8 cellular contexts compared by ENCODE assay signal in genomic region chr1:39789571-39790110, GRCh38. TPM values are rescaled to one million over a fixed set of nuclear protein-coding genes. Genes with fewer than 3 reads are reported as not detected.
DNase-seq lines count a peak whose midpoint lies in the region; ATAC-seq and TF ChIP-seq lines count a peak whose summit lies in the region.

No MANE protein-coding gene starts in this region.

- no peaks in the 10 kb centered on the region for H3K9me3 Mint-ChIP-seq in CD4-positive, alpha-beta T cell

- H3K27ac ChIP-seq in CD4-positive, alpha-beta T cell (ENCODE audit: low read depth, low read length) = no peak overlapping the region
- H3K27ac ChIP-seq in MM.1S (ENCODE audit: low read length) (peak overlapping the region; percentile 58; the same call in 1 of the 2 replicates), ectodermal cell (ENCODE audit: insufficient read depth, low read depth, low read length, poor library complexity, severe bottlenecking) (no peak overlapping the region), neuronal stem cell (replicated peaks; ENCODE audit: low read length) (no peak overlapping the region)

- H4K20me1 ChIP-seq in MM.1S (ENCODE audit: insufficient read depth, low read length) = no peaks in the 10 kb centered on the region

- peak overlapping the region; percentile 98 for H3K4me2 ChIP-seq in MM.1S (ENCODE audit: low read depth, low read length)
- peak overlapping the region; percentile 96 for H3K4me2 ChIP-seq in neuronal stem cell (ENCODE audit: insufficient read depth, low read length, poor library complexity, severe bottlenecking)

- H3K9me2 ChIP-seq in MM.1S (replicated peaks; ENCODE audit: insufficient read depth, low read length) = no peaks in the 10 kb centered on the region

- 40 to 41% methylated on average over 14 to 15 of the region's 15 CpGs for WGBS in ectodermal cell, 2 experiments
- no CpG with 5 or more reads among the region's 15 CpGs for WGBS in neuronal stem cell (ENCODE audit: extremely low coverage in 2 of 2, insufficient read length in 2 of 2, insufficient replicate concordance in 1 of 2), 2 donors

- H2BK12ac ChIP-seq in neuronal stem cell (ENCODE audit: low read length) = no peak overlapping the region

- H2BK15ac ChIP-seq in neuronal stem cell (ENCODE audit: low read length) = no peak overlapping the region

- no peak overlapping the region for H3K27ac Mint-ChIP-seq in CD4-positive, alpha-beta T cell

- H3K23ac ChIP-seq in neuronal stem cell (ENCODE audit: low read depth, low read length, poor library complexity) = peak overlapping the region; percentile 85

- CTCF ChIA-PET in CD4-positive, alpha-beta T cell (lab: Charles Lee) = interaction anchor here (2.8 kb wide), 1 partner anchor 10 kb away, joined by 14 read pairs; no protein-coding TSS in a partner anchor

- H4K8ac ChIP-seq in neuronal stem cell (ENCODE audit: low read depth, low read length) = no peak overlapping the region

- peak overlapping the region; percentile 76 for H3K4me3 Mint-ChIP-seq in CD4-positive, alpha-beta T cell

- H3K4me1 ChIP-seq in MM.1S (ENCODE audit: low read length) (peaks cover 9% of the 10 kb centered on the region), ectodermal cell (ENCODE audit: control insufficient read depth, insufficient read depth, low read length) (no peaks in the 10 kb centered on the region), neuronal stem cell (ENCODE audit: control insufficient read depth in 2 of 2, insufficient read depth in 1 of 2, low read depth in 1 of 2, low read length in 2 of 2) (peaks cover 0 to 7% of the 10 kb centered on the region in 2 donors)

- no peaks in the 10 kb centered on the region for H3K79me1 ChIP-seq in neuronal stem cell (ENCODE audit: low read depth, low read length)

- POLR2A ChIA-PET in CD4-positive, alpha-beta T cell (lab: Charles Lee) = no interaction called here

- peaks cover 5% of the 10 kb centered on the region for H3F3A ChIP-seq in MM.1S (ENCODE audit: insufficient read depth, low read length)

- H3K4me3 ChIP-seq in MM.1S (ENCODE audit: low read length) (peak overlapping the region; percentile 84), ectodermal cell (ENCODE audit: insufficient read depth, low read depth, low read length) (peak overlapping the region; percentile 26), neuronal stem cell (ENCODE audit: low read length in 2 of 2) (peak overlapping the region in 1 of 2 donors; percentile 73)

- H3K36me3 ChIP-seq in MM.1S (replicated peaks; ENCODE audit: insufficient read depth, low read length) (no peaks in the 10 kb centered on the region), ectodermal cell (ENCODE audit: control insufficient read depth, insufficient read depth, low read length) (no peaks in the 10 kb centered on the region), neuronal stem cell (replicated peaks in 1 of 2; ENCODE audit: control insufficient read depth in 2 of 2, insufficient read depth in 2 of 2, low read length in 2 of 2) (no peaks in the 10 kb centered on the region)

- ATAC-seq in CD4-positive, alpha-beta T cell (ENCODE audit: poor library complexity) = no peak
- ATAC-seq in HG02981 (IDR thresholded peaks at IDR 0.05; ENCODE audit: unreplicated experiment) = no peak

- peaks cover 45% of the 10 kb centered on the region for H3K27me3 Mint-ChIP-seq in CD4-positive, alpha-beta T cell

- peaks cover 31% of the 10 kb centered on the region for H3K79me2 ChIP-seq in MM.1S (ENCODE audit: low read length)

- H3K9ac ChIP-seq in MM.1S (ENCODE audit: low read length) = peak overlapping the region; percentile 77
- H3K9ac ChIP-seq in neuronal stem cell (ENCODE audit: low read depth, low read length, poor library complexity) = no peak overlapping the region

- no peak overlapping the region for H4K91ac ChIP-seq in neuronal stem cell (ENCODE audit: low read depth, low read length, poor library complexity)

- H3K14ac ChIP-seq in neuronal stem cell (ENCODE audit: low read length) = no peak overlapping the region

- H3K27me3 ChIP-seq in CD4-positive, alpha-beta T cell (ENCODE audit: control insufficient read depth, insufficient read depth, low read length) = peaks cover 6% of the 10 kb centered on the region
- H3K27me3 ChIP-seq in MM.1S (replicated peaks; ENCODE audit: insufficient read depth, low read length) (no peaks in the 10 kb centered on the region), ectodermal cell (ENCODE audit: control insufficient read depth, insufficient read depth, low read length, poor library complexity, severe bottlenecking) (peaks cover 79% of the 10 kb centered on the region), neuronal stem cell (ENCODE audit: control insufficient read depth in 3 of 3, insufficient read depth in 3 of 3, low read depth in 1 of 3, low read length in 3 of 3) (peaks cover 22 to 71% (median 31%) of the 10 kb centered on the region in 3 experiments)

- no peak overlapping the region for H2BK5ac ChIP-seq in neuronal stem cell (ENCODE audit: low read length)

- TF ChIP-seq CTCF in CD4-positive, alpha-beta T cell (IDR thresholded peaks at IDR 0.05) = no peak
- TF ChIP-seq CTCF in MM.1S (IDR thresholded peaks at IDR 0.05; ENCODE audit: low read length) = no peak

- H2AK5ac ChIP-seq in neuronal stem cell (ENCODE audit: low read depth, low read length) = no peak overlapping the region

- H2AFZ ChIP-seq in MM.1S (ENCODE audit: low read length) (peak overlapping the region; percentile 91), neuronal stem cell (ENCODE audit: low read length) (peak overlapping the region; percentile 91)

- no peak for DNase-seq in CD4-positive, alpha-beta T cell
- DNase-seq in MM.1S = peak; percentile 15
- no peak for DNase-seq in neuronal stem cell (ENCODE audit: low spot score)
- DNase-seq in epidermal melanocyte (ENCODE audit: insufficient read length, low spot score) = no peak
- DNase-seq in NCI-H524 treated with DMSO at 0.1 percent for 48 hours (lab: John Stamatoyannopoulos, UW) = no peak
- DNase-seq in head of caudate nucleus = no peak

- no peak overlapping the region for H3K4ac ChIP-seq in neuronal stem cell (ENCODE audit: low read length)

- no peak overlapping the region for H3K18ac ChIP-seq in neuronal stem cell (ENCODE audit: low read length)

- intact Hi-C loops in CD4-positive, alpha-beta T cell (cut with DNase I, micrococcal nuclease) = no loop called here
- intact Hi-C loops in head of caudate nucleus (cut with DNase I) = no loop called here

- peaks cover 5% of the 10 kb centered on the region for H3K4me1 Mint-ChIP-seq in CD4-positive, alpha-beta T cell (ENCODE audit: low read depth)

- no peaks in the 10 kb centered on the region for H3K36me3 Mint-ChIP-seq in CD4-positive, alpha-beta T cell (ENCODE audit: low read depth)

- peak overlapping the region; percentile 9 for H2BK120ac ChIP-seq in neuronal stem cell (ENCODE audit: low read depth, low read length)

- no peaks in the 10 kb centered on the region for H3K9me3 ChIP-seq in CD4-positive, alpha-beta T cell (ENCODE audit: control insufficient read depth, low read length)
- H3K9me3 ChIP-seq in MM.1S (replicated peaks; ENCODE audit: insufficient read depth, low read length) (no peaks in the 10 kb centered on the region), ectodermal cell (ENCODE audit: control insufficient read depth, low read length) (no peaks in the 10 kb centered on the region), neuronal stem cell (replicated peaks in 1 of 2; ENCODE audit: control insufficient read depth in 2 of 2, insufficient read depth in 1 of 2, low read depth in 1 of 2, low read length in 2 of 2) (no peaks in the 10 kb centered on the region)

RNA-seq across cellular contexts. Expression of gene BMP8B, which starts 1.0 kb away (rescaled TPM):
- total RNA-seq in CD4-positive, alpha-beta T cell = under 1 TPM in 1 of 2 experiments, not detected in 1; 0.06 TPM
- 0.19 TPM for polyA plus RNA-seq in ectodermal cell (2013, experiment 1 of 4)
- 0.32 TPM for polyA plus RNA-seq in ectodermal cell (2013, experiment 2 of 4)
- 0.16 TPM for polyA plus RNA-seq in ectodermal cell (2013, experiment 3 of 4)
- 0.32 TPM for polyA plus RNA-seq in ectodermal cell (2013, experiment 4 of 4)
- 0.82 TPM for polyA plus RNA-seq in neuronal stem cell (2013, experiment 1 of 2)
- polyA plus RNA-seq in neuronal stem cell (2013, experiment 2 of 2) = 0.89 TPM

RNA-seq across cellular contexts. Expression of gene OXCT2, which starts 18.5 kb away (rescaled TPM):
- total RNA-seq in CD4-positive, alpha-beta T cell = not detected
- not detected for polyA plus RNA-seq in ectodermal cell (2013, experiment 1 of 4)
- 0.75 TPM for polyA plus RNA-seq in ectodermal cell (2013, experiment 2 of 4)
- polyA plus RNA-seq in ectodermal cell (2013, experiment 3 of 4) = 0.21 TPM
- not detected for polyA plus RNA-seq in ectodermal cell (2013, experiment 4 of 4)
- 0.82 TPM for polyA plus RNA-seq in neuronal stem cell (2013, experiment 1 of 2)
- polyA plus RNA-seq in neuronal stem cell (2013, experiment 2 of 2) = 0.82 TPM

RNA-seq across cellular contexts. Expression of gene PPIE, which starts 51.0 kb away (rescaled TPM):
- total RNA-seq in CD4-positive, alpha-beta T cell = 10 to 100 TPM; 45.0 to 46.7 TPM
- 52.0 TPM for polyA plus RNA-seq in ectodermal cell (2013, experiment 1 of 4)
- 50.3 TPM for polyA plus RNA-seq in ectodermal cell (2013, experiment 2 of 4)
- polyA plus RNA-seq in ectodermal cell (2013, experiment 3 of 4) = 47.1 TPM
- 52.8 TPM for polyA plus RNA-seq in ectodermal cell (2013, experiment 4 of 4)
- 49.7 TPM for polyA plus RNA-seq in neuronal stem cell (2013, experiment 1 of 2)
- polyA plus RNA-seq in neuronal stem cell (2013, experiment 2 of 2) = 46.8 TPM
